ENCODE assay signal across 20 cellular contexts in the genomic region with DNA sequence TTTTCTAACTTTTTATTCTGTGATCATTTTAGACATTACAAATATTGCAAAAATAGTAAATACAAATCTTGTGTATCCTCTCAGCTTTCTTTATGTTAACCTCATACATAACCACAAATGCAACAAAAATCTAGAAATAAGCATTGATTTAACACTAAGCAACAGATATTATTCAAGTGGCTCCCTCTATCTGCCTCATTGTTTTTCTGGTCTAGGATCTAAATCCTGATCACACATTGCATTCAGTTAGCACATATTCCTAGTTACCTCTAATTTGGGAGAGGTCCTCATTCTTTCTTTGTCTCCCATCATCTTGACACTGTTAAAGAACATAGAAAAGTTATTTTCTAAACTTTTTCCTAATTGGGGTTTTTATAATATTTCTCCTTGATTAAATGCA.
DNase-seq lines count a peak whose midpoint lies in the region; ATAC-seq and TF ChIP-seq lines count a peak whose summit lies in the region.
"Had no signal": no experiment of that assay in that cellular context is flagged by ENCODE, and none has a peak within 500 bp of the region (broad histone marks: within the 10 kb centered on the region; RNA-seq: fewer than 3 reads in every experiment).

No MANE protein-coding gene starts in this region.

- H3K9me3 ChIP-seq in left ventricle myocardium inferior (replicated peaks): no peaks in the 10 kb centered on the region
- H3K9me3 ChIP-seq: esophagus muscularis mucosa, suprapubic skin had no signal

- H3K36me3 Mint-ChIP-seq in type B pancreatic cell: no peaks in the 10 kb centered on the region

- peak; percentile 40 for TF ChIP-seq CTCF in left ventricle myocardium inferior (IDR thresholded peaks at IDR 0.05; ENCODE audit: borderline replicate concordance)
- peak; percentile 44 for TF ChIP-seq CTCF in epithelial cell of proximal tubule (conservative IDR thresholded peaks at IDR 0.05; ENCODE audit: low read depth, low read length)
- peak; percentile 40 for TF ChIP-seq CTCF in type B pancreatic cell (conservative IDR thresholded peaks at IDR 0.05)

- no peak overlapping the region for H3K27ac Mint-ChIP-seq in type B pancreatic cell
- H3K27ac Mint-ChIP-seq: activated B cell treated with CpG ODN at 0.5 μM for 24 hours, B cell had no signal

- no peaks in the 10 kb centered on the region for H3K36me3 ChIP-seq in left ventricle myocardium inferior
- H3K36me3 ChIP-seq: esophagus muscularis mucosa, suprapubic skin had no signal

- ATAC-seq in Right ventricle myocardium inferior (no peak), GM19397 (IDR thresholded peaks at IDR 0.05; ENCODE audit: unreplicated experiment) (no peak)

- intact Hi-C loops in left ventricle myocardium inferior (cut with micrococcal nuclease): no loop called here
- intact Hi-C loops in Right ventricle myocardium inferior (cut with DNase I): loop anchor here (10.0 kb wide), 1 partner anchor 111 kb away; no protein-coding TSS in a partner anchor

- H3K4me3 Mint-ChIP-seq in type B pancreatic cell: no peak overlapping the region
- H3K4me3 Mint-ChIP-seq: activated B cell treated with CpG ODN at 0.5 μM for 24 hours, B cell had no signal

- H3K9me3 Mint-ChIP-seq in type B pancreatic cell: no peaks in the 10 kb centered on the region
- H3K9me3 Mint-ChIP-seq: activated B cell treated with CpG ODN at 0.5 μM for 24 hours had no signal

- no peak overlapping the region for H3K27ac ChIP-seq in left ventricle myocardium inferior (replicated peaks)
- H3K27ac ChIP-seq in caudate nucleus (ENCODE audit: low read depth, low read length): no peak overlapping the region
- H3K27ac ChIP-seq: esophagus muscularis mucosa, suprapubic skin had no signal

- peaks cover 4% of the 10 kb centered on the region for H3K4me1 Mint-ChIP-seq in type B pancreatic cell (ENCODE audit: unreplicated experiment)
- H3K4me1 Mint-ChIP-seq: activated B cell treated with CpG ODN at 0.5 μM for 24 hours, B cell had no signal

- no peaks in the 10 kb centered on the region for H3K27me3 ChIP-seq in left ventricle myocardium inferior (ENCODE audit: low read depth)
- H3K27me3 ChIP-seq: esophagus muscularis mucosa, suprapubic skin had no signal

- H3K4me1 ChIP-seq in left ventricle myocardium inferior: no peaks in the 10 kb centered on the region
- H3K4me1 ChIP-seq: esophagus muscularis mucosa, suprapubic skin had no signal

- H3K4me3 ChIP-seq in left ventricle myocardium inferior: no peak overlapping the region
- H3K4me3 ChIP-seq in epithelial cell of proximal tubule (ENCODE audit: low read depth, low read length): no peak overlapping the region
- H3K4me3 ChIP-seq: esophagus muscularis mucosa, suprapubic skin had no signal

- DNase-seq in left ventricle myocardium inferior (no peak), Right ventricle myocardium inferior (ENCODE audit: missing footprints) (no peak), NCI-H748 (lab: John Stamatoyannopoulos, UW; ENCODE audit: unreplicated experiment) (peak; percentile 22), epithelial cell of proximal tubule (ENCODE audit: low read depth) (no peak), type B pancreatic cell (ENCODE audit: extremely low spot score, unreplicated experiment) (no peak), caudate nucleus (lab: John Stamatoyannopoulos, UW) (no peak), amygdala (lab: John Stamatoyannopoulos, UW) (no peak)
- DNase-seq: activated B cell treated with CpG ODN at 0.5 μM for 24 hours; activated CD8-positive, alpha-beta memory T cell treated with anti-CD3 and anti-CD28 coated beads for 24 hours; DMS53; hippocampal formation; kidney glomerular epithelial cell; NCI-H2029; SHP77 treated with DMSO at 0.1 percent for 48 hours; stimulated activated CD4-positive, alpha-beta T cell treated with anti-CD3 and anti-CD28 coated beads, Interleukin-2, amount 100 ng/mL, for 48 hours; T-helper 2 cell had no signal

- no peaks in the 10 kb centered on the region for H3K27me3 Mint-ChIP-seq in type B pancreatic cell
- H3K27me3 Mint-ChIP-seq: activated B cell treated with CpG ODN at 0.5 μM for 24 hours, B cell had no signal
